ENCODE assay signal across 8 cellular contexts in the genomic region with DNA sequence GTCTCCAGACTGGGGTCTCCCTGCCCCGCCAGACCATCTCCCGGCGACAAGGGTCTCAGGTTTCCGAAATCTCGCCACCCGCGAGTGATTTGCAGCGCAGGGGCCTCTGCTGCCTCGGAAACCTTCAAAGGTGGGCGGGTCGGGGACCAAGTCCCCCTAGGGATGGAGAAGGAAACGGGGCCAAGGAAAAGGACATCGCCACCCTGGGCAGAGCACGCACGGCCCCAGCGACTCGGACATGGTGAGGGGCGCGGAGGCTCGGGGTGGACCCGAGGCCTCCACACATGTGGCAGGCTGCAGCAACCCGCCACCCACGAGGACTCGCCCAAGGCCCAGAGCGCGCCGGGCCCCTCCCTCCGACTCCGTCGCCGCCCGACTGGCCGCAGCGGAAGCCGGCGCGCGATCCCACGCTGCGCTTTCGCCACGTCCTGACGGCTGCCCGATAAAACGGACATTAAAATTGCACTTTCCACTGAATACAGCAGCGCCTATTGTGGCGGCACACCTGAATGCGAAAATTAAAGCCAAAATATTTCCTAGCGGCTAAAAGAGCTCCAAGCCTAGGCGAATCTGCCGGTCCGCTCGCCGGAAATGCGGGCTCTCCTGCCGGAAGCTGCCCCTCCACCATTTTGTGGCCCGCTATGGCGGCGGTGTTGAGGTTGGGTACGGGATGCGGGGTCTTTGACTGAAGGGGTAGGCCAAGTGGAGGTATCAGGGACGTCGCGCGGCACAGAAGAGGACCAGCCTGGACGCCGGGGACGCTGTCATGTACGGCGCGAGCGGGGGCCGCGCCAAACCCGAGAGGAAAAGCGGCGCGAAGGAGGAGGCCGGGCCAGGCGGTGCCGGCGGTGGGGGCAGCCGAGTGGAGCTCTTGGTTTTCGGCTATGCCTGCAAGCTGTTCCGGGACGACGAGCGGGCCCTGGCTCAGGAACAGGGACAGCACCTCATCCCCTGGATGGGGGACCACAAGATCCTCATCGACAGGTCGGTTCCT. TPM values are rescaled to one million over a fixed set of nuclear protein-coding genes. Genes with fewer than 3 reads are reported as not detected.
DNase-seq lines count a peak whose midpoint lies in the region; ATAC-seq and TF ChIP-seq lines count a peak whose summit lies in the region.

Gene SFSWAP (plus strand): TSS at position 627 of the 994 bp plus-strand sequence. CDS start 140 bp downstream, at position 767.

- TF ChIP-seq CTCF in GM13976 (IDR thresholded peaks at IDR 0.05; ENCODE audit: borderline replicate concordance, control extremely low read depth, extremely low read depth, insufficient read depth, missing control alignments) = no peak
- TF ChIP-seq CTCF in ascending aorta (IDR thresholded peaks at IDR 0.05) = no peak

- H3K27me3 Mint-ChIP-seq in T-helper 2 cell treated with Interferon-gamma antibody and Interleukin-4, amounts not matched to agents 5 μg/mL and 100 μg/mL, for 36 hours (ENCODE audit: low read depth) = no peaks in the 10 kb centered on the region

- peak within 1 kb of the TSS; percentile 96 for H3K4me3 Mint-ChIP-seq in T-helper 2 cell treated with Interferon-gamma antibody and Interleukin-4, amounts not matched to agents 5 μg/mL and 100 μg/mL, for 36 hours

- H3K4me3 ChIP-seq in ascending aorta = peak within 1 kb of the TSS; percentile 69 to 73

- H3K9me3 ChIP-seq in ascending aorta = no peaks in the 10 kb centered on the region

- peaks cover 8 to 16% of the 10 kb centered on the region in 2 donors for H3K4me1 ChIP-seq in ascending aorta

- in situ Hi-C loops in GM13976 (cut with MboI; ENCODE audit: low sequenced_read_pairs, unreplicated experiment) = no loop called here

- intact Hi-C loops in ascending aorta (cut with DNase I) = loop anchor here (5.0 to 10.0 kb wide), 3 partner anchors 187 to 777 kb away; partner anchors contain the start of genes DDX51 and NOC4L

- no peaks in the 10 kb centered on the region for H3K27me3 ChIP-seq in ascending aorta

- peaks cover 18% of the 10 kb centered on the region for H3K4me1 Mint-ChIP-seq in T-helper 2 cell treated with Interferon-gamma antibody and Interleukin-4, amounts not matched to agents 5 μg/mL and 100 μg/mL, for 36 hours (ENCODE audit: low read depth)

- ATAC-seq in HG02642 (IDR thresholded peaks at IDR 0.05; ENCODE audit: poor library complexity, unreplicated experiment) = peak; percentile 94

- peak within 1 kb of the TSS; percentile 86 to 96 for H3K27ac ChIP-seq in ascending aorta

- H3K9me3 Mint-ChIP-seq in T-helper 2 cell treated with Interferon-gamma antibody and Interleukin-4, amounts not matched to agents 5 μg/mL and 100 μg/mL, for 36 hours = peaks cover 10% of the 10 kb centered on the region

- H3K36me3 Mint-ChIP-seq in T-helper 2 cell treated with Interferon-gamma antibody and Interleukin-4, amounts not matched to agents 5 μg/mL and 100 μg/mL, for 36 hours (ENCODE audit: low read depth) = peaks cover 27% of the 10 kb centered on the region

- H3K36me3 ChIP-seq in ascending aorta = peaks cover 20 to 24% of the 10 kb centered on the region in 2 donors

- DNase-seq in GM13976 (ENCODE audit: low spot score) (peak; percentile 91), NCI-H128 (lab: John Stamatoyannopoulos, UW; ENCODE audit: unreplicated experiment) (peak; percentile 49), ascending aorta (ENCODE audit: low spot score in 2 of 2) (peak in 1 of 2 donors; percentile 78), hepatic stellate cell (ENCODE audit: low spot score) (peak; percentile 84), retina (peak; percentile 99), cortex of kidney (lab: John Stamatoyannopoulos, UW) (no peak)
- DNase-seq in T-helper 2 cell treated with Interferon-gamma antibody and Interleukin-4, amounts not matched to agents 5 μg/mL and 100 μg/mL, for 36 hours (ENCODE audit: low spot score) = peak; percentile 76

- H3K27ac Mint-ChIP-seq in T-helper 2 cell treated with Interferon-gamma antibody and Interleukin-4, amounts not matched to agents 5 μg/mL and 100 μg/mL, for 36 hours = peak within 1 kb of the TSS; percentile 88

RNA-seq across cellular contexts. Expression of gene SFSWAP, which starts in this region (rescaled TPM):
- total RNA-seq in ascending aorta = 15.8 TPM
